Comparison of ENCODE assay signal across 8 cellular contexts in the genomic region with DNA sequence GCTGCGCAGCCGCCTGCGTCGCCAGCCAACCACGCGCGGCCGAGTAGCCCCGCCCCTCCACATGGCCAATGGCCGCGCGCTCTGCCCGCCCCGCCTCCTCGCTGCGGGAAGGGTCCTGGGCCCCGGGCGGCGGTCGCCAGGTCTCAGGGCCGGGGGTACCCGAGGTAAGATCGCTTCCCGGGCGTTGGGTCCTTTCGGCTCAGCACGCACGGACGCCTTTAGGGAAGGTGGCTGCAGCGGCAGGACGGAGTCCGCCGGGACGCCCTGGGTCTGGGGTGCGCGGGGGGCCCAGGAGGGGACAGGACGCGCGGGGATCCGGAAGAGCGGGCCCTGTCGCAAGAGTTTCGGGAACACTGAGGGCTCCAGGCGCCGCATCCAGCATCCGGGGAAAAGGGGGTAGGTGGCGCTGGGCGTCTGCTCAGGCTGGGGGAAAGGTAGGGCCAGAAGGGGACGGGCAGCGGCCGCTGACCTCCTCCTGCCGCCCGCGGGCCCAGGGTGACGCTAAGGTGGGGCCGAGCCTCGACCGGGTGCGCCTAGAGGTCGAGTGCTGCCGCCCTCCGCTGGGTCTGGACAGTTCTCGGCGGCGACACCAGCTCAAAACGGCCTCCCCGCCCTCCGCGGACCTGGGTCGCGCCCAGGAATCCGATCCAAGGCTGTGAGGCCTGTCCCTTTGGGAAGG. TPM values are rescaled to one million over a fixed set of nuclear protein-coding genes. Genes with fewer than 3 reads are reported as not detected.
DNase-seq lines count a peak whose midpoint lies in the region; ATAC-seq and TF ChIP-seq lines count a peak whose summit lies in the region.

A gene (plus strand): TSS at position 95 of the 679 bp plus-strand sequence. CDS start 7,791 bp downstream, outside the sequence.

- no peaks in the 10 kb centered on the region for H3K9me3 Mint-ChIP-seq in type B pancreatic cell

- H3K4me3 ChIP-seq in adrenal gland (peak within 1 kb of the TSS; percentile 29 to 94 (median 88)), heart left ventricle (peak within 1 kb of the TSS; percentile 71 to 99 (median 90))

- H3K27ac Mint-ChIP-seq in type B pancreatic cell = peak within 1 kb of the TSS; percentile 89

- H3K9me3 ChIP-seq in adrenal gland (replicated peaks in 1 of 3) (no peaks in the 10 kb centered on the region), heart left ventricle (no peaks in the 10 kb centered on the region)

- peaks cover 9 to 23% of the 10 kb centered on the region in 2 donors for H3K4me1 ChIP-seq in adrenal gland (replicated peaks in 1 of 2)
- H3K4me1 ChIP-seq in heart left ventricle = peaks cover 0 to 39% (median 18%) of the 10 kb centered on the region in 12 donors

- H3K27ac ChIP-seq in adrenal gland (peak within 1 kb of the TSS; percentile 74 to 95 (median 87)), heart left ventricle (peak within 1 kb of the TSS; percentile 92 to 98 (median 95))

- no peaks in the 10 kb centered on the region for H3K36me3 ChIP-seq in adrenal gland (replicated peaks in 1 of 2)
- peaks cover 0 to 4% (median 0%) of the 10 kb centered on the region in 9 donors for H3K36me3 ChIP-seq in heart left ventricle

- 0 to 1% (median 0%) methylated on average over 2 to 72 of the region's 72 CpGs; no CpG with 5 or more reads in 1 of the 4 donors for WGBS in adrenal gland, 4 donors
- 0 to 1% (median 0%) methylated on average over 39 to 72 of the region's 72 CpGs for WGBS in heart left ventricle, 4 donors

- peaks cover 11% of the 10 kb centered on the region for H3K4me1 Mint-ChIP-seq in type B pancreatic cell (ENCODE audit: unreplicated experiment)

- peak in 1 of 2 donors; percentile 54 for TF ChIP-seq POLR2A in adrenal gland (IDR thresholded peaks at IDR 0.05)
- TF ChIP-seq POLR2A in heart left ventricle (IDR thresholded peaks at IDR 0.05) = peak; percentile 63 to 93

- peak; percentile 82 for DNase-seq in NCI-H128 (lab: John Stamatoyannopoulos, UW; ENCODE audit: unreplicated experiment)
- peak; percentile 86 to 92 (median 89) for DNase-seq in adrenal gland
- DNase-seq in heart left ventricle = peak; percentile 92 to 96 (median 93)
- peak; percentile 96 for DNase-seq in posterior vena cava (ENCODE audit: low spot score)
- DNase-seq in type B pancreatic cell (ENCODE audit: extremely low spot score, unreplicated experiment) = peak; percentile 87

- peaks cover 6% of the 10 kb centered on the region for H3K36me3 Mint-ChIP-seq in type B pancreatic cell

- TF ChIP-seq CTCF in GM12874 (IDR thresholded peaks at IDR 0.05; ENCODE audit: insufficient read depth, low read depth, low read length) (0 out of 2 replicates have a peak, but pooled peaks have one; percentile 12), adrenal gland (IDR thresholded peaks at IDR 0.05) (no peak), heart left ventricle (IDR thresholded peaks at IDR 0.05) (peak in 1 of 12 donors; percentile 25), type B pancreatic cell (conservative IDR thresholded peaks at IDR 0.05) (no peak)

- H3K27me3 ChIP-seq in adrenal gland (no peaks in the 10 kb centered on the region), heart left ventricle (no peaks in the 10 kb centered on the region)

- ATAC-seq in HG02642 (IDR thresholded peaks at IDR 0.05; ENCODE audit: poor library complexity, unreplicated experiment) = peak; percentile 94
- peak; percentile 97 to 98 (median 98) for ATAC-seq in heart left ventricle

- no peaks in the 10 kb centered on the region for H3K27me3 Mint-ChIP-seq in type B pancreatic cell

- intact Hi-C loops in T-helper 1 cell treated with Interleukin-12 subunit alpha and Interleukin-12 subunit beta and Interleukin-4 antibody, amounts not matched to agents 30 ng/mL and 1 ng/mL, for 36 hours (cut with micrococcal nuclease) = loop anchor here (1.0 to 5.0 kb wide), 8 partner anchors 8 to 167 kb away; a partner anchor contains a TSS
- intact Hi-C loops in adrenal gland (cut with DNase I) = no loop called here
- intact Hi-C loops in heart left ventricle (cut with DNase I) = loop anchor here in 4 of 10 donors (1.0 to 5.0 kb wide), 4 partner anchors 26 to 130 kb away; a partner anchor contains a TSS
- intact Hi-C loops in posterior vena cava (cut with DNase I) = no loop called here

- H3K4me3 Mint-ChIP-seq in type B pancreatic cell = peak within 1 kb of the TSS; percentile 93

RNA-seq across cellular contexts. Expression of the gene that starts here (rescaled TPM):
- 43.1 and 44.0 TPM in 2 replicates for total RNA-seq in T-helper 1 cell treated with Interleukin-12 subunit alpha and Interleukin-12 subunit beta and Interleukin-4 antibody, amounts not matched to agents 30 ng/mL and 1 ng/mL, for 36 hours
- 10 to 100 TPM; 28.1 to 46.7 (median 38.9) TPM for total RNA-seq in adrenal gland
- 10 to 100 TPM in 2 of 3 donors, 1 to 10 TPM in 1; 10.0 to 28.4 (median 20.6) TPM for polyA plus RNA-seq in adrenal gland
- total RNA-seq in heart left ventricle = 10 to 100 TPM; 32.5 to 74.0 (median 43.3) TPM
- 10 to 100 TPM; 41.8 to 49.6 TPM for polyA plus RNA-seq in heart left ventricle
- 10 to 100 TPM; 26.2 to 27.1 TPM for total RNA-seq in posterior vena cava
- 44.5 and 52.2 TPM in 2 replicates for total RNA-seq in type B pancreatic cell (ENCODE audit: low replicate concordance)

Comparison
In these comparisons a context has a peak if more than half of its experiments do, and no peak if none do; other contexts are left out.
1. Peak in every context shown above with its lines: DNase-seq, ATAC-seq, H3K4me3 ChIP-seq and H3K27ac ChIP-seq.